8 cellular contexts compared by ENCODE assay signal in genomic region chr11:124108158-124108557, GRCh38. TPM values are rescaled to one million over a fixed set of nuclear protein-coding genes. Genes with fewer than 3 reads are reported as not detected.
DNase-seq lines count a peak whose midpoint lies in the region; ATAC-seq and TF ChIP-seq lines count a peak whose summit lies in the region.

No MANE protein-coding gene starts in this region.

- peak; percentile 53 for ATAC-seq in GM18858 (IDR thresholded peaks at IDR 0.05; ENCODE audit: unreplicated experiment)
- no peak for ATAC-seq in HG02970 (IDR thresholded peaks at IDR 0.05; ENCODE audit: low FRiP score, unreplicated experiment)

- H3K27me3 ChIP-seq in testis = no peaks in the 10 kb centered on the region

- peak; percentile 14 to 19 for DNase-seq in AML-193 (lab: John Stamatoyannopoulos, UW)
- peak; percentile 39 to 64 for DNase-seq in cardiac fibroblast (ENCODE audit: low read depth in 2 of 2)
- peak; percentile 26 for DNase-seq in testis
- no peak for DNase-seq in COLO829 (ENCODE audit: low spot score)
- no peak for DNase-seq in cerebellar cortex (ENCODE audit: low spot score)

- no peak overlapping the region for H3K27ac ChIP-seq in testis

- TF ChIP-seq POLR2A in testis (IDR thresholded peaks at IDR 0.05) = no peak

- WGBS in testis, 2 donors = 29 to 32% methylated on average over 1 of the region's 1 CpG

- no peaks in the 10 kb centered on the region for H3K9me3 ChIP-seq in testis

- intact Hi-C loops in testis (cut with DNase I; ENCODE audit: low total_unique reads) = no loop called here

- TF ChIP-seq CTCF in LNCAP (IDR thresholded peaks at IDR 0.05) (peak; percentile 39; the same call in 1 of the 2 replicates), cardiac fibroblast (IDR thresholded peaks at IDR 0.05; ENCODE audit: low read depth, low read length) (peak; percentile 49), testis (IDR thresholded peaks at IDR 0.05) (no peak)

- H3K4me3 ChIP-seq in cardiac fibroblast (replicated peaks in 1 of 2; ENCODE audit: low read depth in 2 of 2, low read length in 2 of 2) (no peak overlapping the region), testis (no peak overlapping the region)

- H3K4me1 ChIP-seq in testis = no peaks in the 10 kb centered on the region

- H3K36me3 ChIP-seq in testis (ENCODE audit: low read depth, missing control alignments) = no peaks in the 10 kb centered on the region

RNA-seq across cellular contexts. Expression of gene VWA5A, which starts 7.1 kb away (rescaled TPM):
- total RNA-seq in testis = 10 to 100 TPM; 26.6 to 31.3 TPM
- 28.3 TPM for polyA plus RNA-seq in testis (ENCODE audit: insufficient read depth, low read depth, low replicate concordance)

Comparison
In these comparisons a context has a peak if more than half of its experiments do, and no peak if none do; other contexts are left out.
1. DNase-seq: peak in AML-193 (2 of 2), cardiac fibroblast (2 of 2) and testis (single experiment); none in COLO829 (single experiment) and cerebellar cortex (single experiment).
2. CTCF ChIP-seq: peak in LNCAP (single experiment) and cardiac fibroblast (single experiment); none in testis (0 of 3).